ENCODE assay signal across 8 cellular contexts in the genomic region with DNA sequence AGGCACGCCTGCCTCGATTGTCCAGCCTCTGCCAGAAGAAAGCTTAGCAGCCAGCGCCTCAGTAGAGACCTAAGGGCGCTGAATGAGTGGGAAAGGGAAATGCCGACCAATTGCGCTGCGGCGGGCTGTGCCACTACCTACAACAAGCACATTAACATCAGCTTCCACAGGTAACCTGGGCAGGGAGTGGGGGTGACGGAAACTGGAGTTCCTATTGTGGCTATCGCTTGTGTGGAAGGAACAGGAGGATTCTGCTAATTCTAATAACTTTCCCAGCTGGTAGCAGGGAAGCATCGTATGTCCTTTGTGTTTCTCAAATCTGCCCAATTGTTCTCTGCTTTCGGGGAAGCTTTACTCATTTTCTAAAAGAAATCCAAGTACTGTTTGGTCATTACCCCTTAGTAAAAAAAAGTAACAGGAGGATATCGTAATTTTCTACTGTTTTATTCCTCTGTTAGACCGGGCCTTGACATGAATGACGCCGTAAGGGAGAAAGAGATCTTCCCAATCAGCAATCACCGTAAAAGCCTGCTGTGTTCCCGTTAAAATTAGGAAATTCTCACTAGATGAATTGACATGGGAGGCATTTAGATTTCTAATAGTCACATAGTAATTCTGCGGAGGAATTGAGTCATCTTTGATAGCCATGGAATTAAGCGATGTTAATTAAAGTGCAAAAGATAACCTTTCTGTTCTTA. TPM values are rescaled to one million over a fixed set of nuclear protein-coding genes. Genes with fewer than 3 reads are reported as not detected.
DNase-seq lines count a peak whose midpoint lies in the region; ATAC-seq and TF ChIP-seq lines count a peak whose summit lies in the region.

No MANE protein-coding gene starts in this region.

- H3K36me3 ChIP-seq in iPS-15b (ENCODE audit: control insufficient read depth, insufficient read depth, low read length) (no peaks in the 10 kb centered on the region), smooth muscle cell (ENCODE audit: low read depth) (peaks cover 3% of the 10 kb centered on the region)

- 1% methylated on average over 20 of the region's 20 CpGs for WGBS in smooth muscle cell (ENCODE audit: low lambda C conversion rate)

- peak; percentile 34 for DNase-seq in ACHN
- no peak for DNase-seq in activated naive CD4-positive, alpha-beta T cell treated with anti-CD3 and anti-CD28 coated beads, Interleukin-2, amount 50 U/mL, for 72 hours (ENCODE audit: low spot score in 2 of 2)
- DNase-seq in smooth muscle cell (lab: John Stamatoyannopoulos, UW; ENCODE audit: unreplicated experiment): no peak
- no peak for DNase-seq in stimulated activated naive CD4-positive, alpha-beta T cell (lab: John Stamatoyannopoulos, UW)
- DNase-seq in NCI-H187 treated with DMSO at 0.1 percent for 48 hours (lab: John Stamatoyannopoulos, UW): no peak

- ATAC-seq in GM18517 (IDR thresholded peaks at IDR 0.05; ENCODE audit: unreplicated experiment): peak; percentile 13
- peak; percentile 9 for ATAC-seq in HG03175 (IDR thresholded peaks at IDR 0.05; ENCODE audit: unreplicated experiment)
- peak in 1 of 2 donors; percentile 16 for ATAC-seq in activated naive CD4-positive, alpha-beta T cell treated with anti-CD3 and anti-CD28 coated beads, Interleukin-2, amount 50 U/mL, for 72 hours

- peaks cover 67% of the 10 kb centered on the region for H3K79me2 ChIP-seq in smooth muscle cell (ENCODE audit: low read depth)

- H3K36me3 Mint-ChIP-seq in activated naive CD4-positive, alpha-beta T cell treated with anti-CD3 and anti-CD28 coated beads, Interleukin-2, amount 50 U/mL, for 72 hours: peaks cover 47% of the 10 kb centered on the region in 2 donors

- peaks cover 32% of the 10 kb centered on the region for H4K20me1 ChIP-seq in smooth muscle cell (ENCODE audit: low read depth)

- H3K9me3 Mint-ChIP-seq in activated naive CD4-positive, alpha-beta T cell treated with anti-CD3 and anti-CD28 coated beads, Interleukin-2, amount 50 U/mL, for 72 hours: peaks cover 6% of the 10 kb centered on the region in 2 donors

- H3F3A ChIP-seq in smooth muscle cell (ENCODE audit: low read depth): no peaks in the 10 kb centered on the region

- H3K27ac Mint-ChIP-seq in activated naive CD4-positive, alpha-beta T cell treated with anti-CD3 and anti-CD28 coated beads, Interleukin-2, amount 50 U/mL, for 72 hours: peak overlapping the region; percentile 99 to 100

- H3K9me3 ChIP-seq in iPS-15b (ENCODE audit: control insufficient read depth, insufficient read depth, low read length) (no peaks in the 10 kb centered on the region), smooth muscle cell (replicated peaks; ENCODE audit: low read depth) (no peaks in the 10 kb centered on the region)

- H3K27me3 ChIP-seq in iPS-15b (ENCODE audit: control insufficient read depth, insufficient read depth, low read length): no peaks in the 10 kb centered on the region
- H3K27me3 ChIP-seq in smooth muscle cell (ENCODE audit: low read depth): no peaks in the 10 kb centered on the region

- peak overlapping the region; percentile 98 for H3K27ac ChIP-seq in smooth muscle cell (ENCODE audit: low read depth)

- no peak for TF ChIP-seq CTCF in smooth muscle cell (IDR thresholded peaks at IDR 0.05; ENCODE audit: borderline replicate concordance, insufficient read depth, poor library complexity, severe bottlenecking)

- peak overlapping the region; percentile 96 for H3K4me3 ChIP-seq in iPS-15b (ENCODE audit: low read depth, low read length)
- peak overlapping the region; percentile 96 for H3K4me3 ChIP-seq in smooth muscle cell

- H3K4me2 ChIP-seq in smooth muscle cell: peak overlapping the region; percentile 97

- in situ Hi-C loops in ACHN (cut with HindIII; ENCODE audit: low pct_ligation_motif_present, low pct_unique_long_range_greater_than_20kb, low sequenced_read_pairs): no loop called here

- H3K9ac ChIP-seq in iPS-15b (ENCODE audit: low read depth, low read length): peak overlapping the region; percentile 99
- peak overlapping the region; percentile 99 for H3K9ac ChIP-seq in smooth muscle cell (ENCODE audit: low read depth)

- H2AFZ ChIP-seq in smooth muscle cell (ENCODE audit: low read depth): peak overlapping the region; percentile 95

- H3K4me1 ChIP-seq in iPS-15b (ENCODE audit: control insufficient read depth, insufficient read depth, low read length) (no peaks in the 10 kb centered on the region), smooth muscle cell (ENCODE audit: low read depth) (peaks cover 30% of the 10 kb centered on the region)

RNA-seq across cellular contexts. Expression of a gene that starts 0.5 kb away (rescaled TPM):
- total RNA-seq in activated naive CD4-positive, alpha-beta T cell treated with anti-CD3 and anti-CD28 coated beads, Interleukin-2, amount 50 U/mL, for 72 hours: 1 to 10 TPM; 7.2 to 7.8 TPM
- total RNA-seq in smooth muscle cell: 18.1 and 33.3 TPM in 2 replicates
- polyA plus RNA-seq in smooth muscle cell: 7.9 and 8.8 TPM in 2 replicates

RNA-seq across cellular contexts. Expression of a gene that starts 0.9 kb away (rescaled TPM):
- total RNA-seq in activated naive CD4-positive, alpha-beta T cell treated with anti-CD3 and anti-CD28 coated beads, Interleukin-2, amount 50 U/mL, for 72 hours: 10 to 100 TPM; 71.3 to 88.8 TPM
- 52.9 and 60.2 TPM in 2 replicates for total RNA-seq in smooth muscle cell
- 17.5 and 27.3 TPM in 2 replicates for polyA plus RNA-seq in smooth muscle cell

RNA-seq across cellular contexts. Expression of a gene that starts 21.3 kb away (rescaled TPM):
- total RNA-seq in activated naive CD4-positive, alpha-beta T cell treated with anti-CD3 and anti-CD28 coated beads, Interleukin-2, amount 50 U/mL, for 72 hours: 10 to 100 TPM; 13.7 to 15.1 TPM
- total RNA-seq in smooth muscle cell: 11.8 and 19.6 TPM in 2 replicates
- polyA plus RNA-seq in smooth muscle cell: 7.1 and 8.3 TPM in 2 replicates
